In the genomic region with DNA sequence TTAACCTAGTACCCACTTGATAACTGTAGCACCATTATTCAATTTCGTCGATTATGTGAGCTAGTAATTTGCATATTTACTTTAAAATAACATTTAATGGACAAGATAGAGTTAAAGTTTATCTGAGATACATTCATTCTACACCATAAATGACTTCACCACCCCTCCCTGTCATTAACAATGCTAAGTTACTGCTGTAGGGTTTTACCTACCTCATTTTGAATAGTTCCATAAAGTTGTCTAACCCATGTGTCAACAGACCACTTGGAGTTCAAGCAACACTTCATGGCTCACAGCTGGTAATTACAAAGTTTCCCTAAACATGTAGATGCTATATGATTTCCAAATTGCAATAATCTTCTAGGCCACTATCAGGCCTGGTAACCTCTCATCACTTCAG, we compare ENCODE assay signal across 24 cellular contexts.
"Had no signal": no experiment of that assay in that cellular context is flagged by ENCODE, and none has a peak within 500 bp of the region (broad histone marks: within the 10 kb centered on the region; RNA-seq: fewer than 3 reads in every experiment).

No MANE protein-coding gene starts in this region.

- ATAC-seq: activated CD4-positive, alpha-beta T cell treated with anti-CD3 and anti-CD28 coated beads for 36 hours; activated CD4-positive, CD25-positive, alpha-beta regulatory T cell treated with anti-CD3 and anti-CD28 coated beads, Interleukin-2, amount 50 U/mL, for 24 hours; activated CD8-positive, alpha-beta T cell treated with anti-CD3 and anti-CD28 coated beads, Interleukin-2, amount 10 ng/mL, durations not matched to agents 7 days and 5 days; Panc1; WTC11 had no signal

- H3K36me3 ChIP-seq: ascending aorta, cardiac muscle cell, SJCRH30 had no signal

- H3K4me3 ChIP-seq: ascending aorta, cardiac muscle cell, SJCRH30, SK-N-MC had no signal

- H3K27ac ChIP-seq: ascending aorta, cardiac muscle cell, SJCRH30, SK-N-MC had no signal

- H3K4me1 ChIP-seq: ascending aorta, SJCRH30 had no signal

- H3K9me3 ChIP-seq: ascending aorta, SJCRH30 had no signal

- H3K27me3 ChIP-seq: ascending aorta, cardiac muscle cell, SJCRH30 had no signal

- DNase-seq: activated CD4-positive, alpha-beta T cell treated with anti-CD3 and anti-CD28 coated beads for 36 hours; activated CD4-positive, alpha-beta T cell treated with anti-CD3 and anti-CD28 coated beads, Interleukin-2, amount 10 ng/mL, durations not matched to agents 7 days and 5 days; activated CD4-positive, alpha-beta T cell treated with anti-CD3 and anti-CD28 coated beads, Interleukin-2, amount 50 U/mL, for 48 hours; activated CD8-positive, alpha-beta T cell treated with anti-CD3 and anti-CD28 coated beads, Interleukin-2, amount 10 ng/mL, durations not matched to agents 7 days and 5 days; activated gamma-delta T cell; activated naive CD4-positive, alpha-beta T cell treated with Interleukin-2 at 50 U/mL for 16 hours; activated naive CD8-positive, alpha-beta T cell treated with anti-CD3 and anti-CD28 coated beads, Interleukin-2, amount 10 ng/mL, durations not matched to agents 7 days and 5 days; activated T-cell treated with anti-CD3 and anti-CD28 coated beads, Interleukin-2, amount 50 U/mL, for 24 hours; amygdala; NCI-H1092 treated with DMSO at 0.1 percent for 48 hours; NCI-H187; NCI-H2029 treated with DMSO at 0.1 percent for 48 hours; NCI-H2107; NCI-H2171; NCI-H510A treated with DMSO at 0.1 percent for 48 hours; SHP77; SJCRH30; T1000 had no signal
